ENCODE assay signal across 9 cellular contexts in the genomic region with DNA sequence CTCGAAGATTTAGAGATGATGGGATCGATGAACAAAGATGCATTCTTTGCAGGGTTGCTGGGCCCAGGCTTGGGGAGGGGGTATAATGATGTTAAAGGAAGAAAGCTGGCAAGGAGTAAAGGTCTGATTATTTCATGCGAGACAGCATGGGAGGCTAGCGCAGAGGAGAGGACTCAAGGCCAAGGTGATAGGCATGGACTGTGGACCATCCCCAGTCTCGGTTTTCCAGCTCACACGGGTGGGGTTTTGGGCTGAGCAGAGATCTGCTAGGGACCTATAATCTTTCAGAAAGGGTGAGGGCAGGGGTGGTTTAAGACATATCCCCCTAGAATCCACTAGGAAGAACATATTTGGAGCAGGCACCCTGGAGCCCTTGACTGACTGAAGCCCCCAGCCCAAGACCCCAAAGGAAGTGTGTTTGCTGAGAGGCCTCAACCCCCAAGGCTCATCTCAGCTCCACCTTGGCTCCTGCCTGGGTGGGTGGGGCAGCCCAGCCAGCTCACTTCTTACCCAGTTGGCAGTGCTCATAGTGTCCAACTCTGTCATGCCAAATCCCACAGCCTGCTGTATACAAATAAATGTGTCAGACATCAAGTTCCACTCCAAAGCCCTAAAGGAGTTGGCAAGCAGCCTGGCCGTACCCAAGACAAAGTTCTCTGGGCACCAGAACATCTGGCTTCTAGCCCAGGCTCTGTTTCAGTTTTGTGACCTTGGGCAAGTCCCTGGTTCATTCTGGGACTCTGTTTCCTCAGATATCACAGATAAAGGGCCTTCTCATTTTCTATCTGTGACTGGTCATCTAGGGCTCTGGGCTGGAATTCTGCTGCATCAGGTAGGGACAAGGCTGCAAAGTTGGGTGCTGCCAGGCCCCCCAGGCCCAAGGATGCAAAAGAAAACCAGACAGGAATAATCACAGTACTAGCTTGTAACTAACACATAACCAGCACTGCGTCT. TPM values are rescaled to one million over a fixed set of nuclear protein-coding genes. Genes with fewer than 3 reads are reported as not detected.
DNase-seq lines count a peak whose midpoint lies in the region; ATAC-seq, FAIRE-seq and TF ChIP-seq lines count a peak whose summit lies in the region.
"Had no signal": no experiment of that assay in that cellular context is flagged by ENCODE, and none has a peak within 500 bp of the region (broad histone marks: within the 10 kb centered on the region; RNA-seq: fewer than 3 reads in every experiment).

No MANE protein-coding gene starts in this region.

- H3K27ac ChIP-seq in caudate nucleus (ENCODE audit: low read depth, low read length) (peak overlapping the region; percentile 32), kidney (ENCODE audit: low read depth in 2 of 2, low read length in 2 of 2) (no peak overlapping the region), transverse colon (peak overlapping the region; percentile 74 to 82 (median 80))

- no peak overlapping the region for H3K4me3 ChIP-seq in kidney (ENCODE audit: low read length in 2 of 2)
- H3K4me3 ChIP-seq in transverse colon: no peak overlapping the region

- H3K9ac ChIP-seq in kidney (ENCODE audit: low read length in 2 of 2): no peak overlapping the region

- H3K36me3 ChIP-seq in kidney (ENCODE audit: control insufficient read depth in 1 of 2, insufficient read depth in 2 of 2, low read length in 2 of 2) (no peaks in the 10 kb centered on the region), transverse colon (no peaks in the 10 kb centered on the region)

- FAIRE-seq in kidney (lab: Jason Lieb, UNC): no peak

- ATAC-seq in GM19023 (IDR thresholded peaks at IDR 0.05; ENCODE audit: unreplicated experiment): no peak
- ATAC-seq: activated CD4-positive, alpha-beta T cell treated with anti-CD3 and anti-CD28 coated beads for 36 hours had no signal

- WGBS in transverse colon (ENCODE audit: low coverage in 1 of 2), 2 donors: 49 to 58% methylated on average over 6 to 8 of the region's 8 CpGs

- DNase-seq in M059J (ENCODE audit: low read depth) (peak; percentile 98), caudate nucleus (lab: John Stamatoyannopoulos, UW) (peak in 41 of 61 donors; percentile 13 to 92 (median 53)), kidney (peak; percentile 57), transverse colon (peak; percentile 93), activated gamma-delta T cell (lab: John Stamatoyannopoulos, UW) (no peak), NCI-H524 (lab: John Stamatoyannopoulos, UW) (no peak)
- DNase-seq: activated CD4-positive, alpha-beta T cell treated with anti-CD3 and anti-CD28 coated beads for 36 hours; NCI-H526 treated with DMSO at 0.1 percent for 48 hours had no signal

- intact Hi-C loops in kidney (cut with DNase I) (no loop called here), transverse colon (cut with DNase I; ENCODE audit: low total_unique reads) (no loop called here)

- no peak for TF ChIP-seq POLR2A in transverse colon (IDR thresholded peaks at IDR 0.05)

- TF ChIP-seq CTCF in kidney (IDR thresholded peaks at IDR 0.05; ENCODE audit: borderline replicate concordance, extremely low read depth, insufficient read depth) (no peak), transverse colon (IDR thresholded peaks at IDR 0.05) (no peak)

- H3K9me3 ChIP-seq in kidney (ENCODE audit: control insufficient read depth in 1 of 2, low read length in 2 of 2) (no peaks in the 10 kb centered on the region), transverse colon (no peaks in the 10 kb centered on the region)

- no peaks in the 10 kb centered on the region for H3K27me3 ChIP-seq in transverse colon

- in situ Hi-C loops in transverse colon (cut with MboI; ENCODE audit: low pct_ligation_motif_present in 1 of 4, low pct_unique_long_range_greater_than_20kb in 1 of 4, low sequenced_read_pairs in 3 of 4): no loop called here

- H3K4me1 ChIP-seq in kidney (ENCODE audit: control insufficient read depth in 1 of 2, insufficient read depth in 1 of 2, low read depth in 1 of 2, low read length in 2 of 2) (peaks cover 0 to 3% of the 10 kb centered on the region in 2 donors), transverse colon (peaks cover 30 to 49% (median 37%) of the 10 kb centered on the region in 4 donors)

- TF ChIP-seq EP300 in transverse colon (IDR thresholded peaks at IDR 0.05; ENCODE audit: low read depth): peak; percentile 70

RNA-seq across cellular contexts. Expression of a gene that starts 17.8 kb away (rescaled TPM):
- total RNA-seq in M059J (2014; rRNA removed; shearing (Covaris generic)): not detected in 2 replicates
- total RNA-seq in kidney (0.13 TPM), transverse colon (1 to 10 TPM in 1 of 4 donors, not detected in 3; 1.5 TPM)
- 0.86 TPM for polyA plus RNA-seq in kidney (ENCODE audit: insufficient read depth, low read depth, low replicate concordance)

RNA-seq across cellular contexts. Expression of a gene that starts 47.8 kb away (rescaled TPM):
- total RNA-seq in M059J (2014; rRNA removed; shearing (Covaris generic)): 2.3 TPM in 1 of 2 replicates, not detected in the other
- total RNA-seq in kidney: 31.1 TPM
- 19.9 TPM for polyA plus RNA-seq in kidney (ENCODE audit: insufficient read depth, low read depth, low replicate concordance)
- total RNA-seq in transverse colon: 10 to 100 TPM; 34.9 to 69.9 (median 42.5) TPM

Comparison
In these comparisons a context has a peak if more than half of its experiments do, and no peak if none do; other contexts are left out.
1. DNase-seq: peak in M059J (single experiment), caudate nucleus (41 of 61), kidney (single experiment) and transverse colon (single experiment); none in activated gamma-delta T cell (single experiment) and NCI-H524 (0 of 2).
2. H3K27ac ChIP-seq: peak in caudate nucleus (single experiment) and transverse colon (4 of 4); none in kidney (0 of 2).